ENCODE assay signal across 28 cellular contexts in the genomic region with DNA sequence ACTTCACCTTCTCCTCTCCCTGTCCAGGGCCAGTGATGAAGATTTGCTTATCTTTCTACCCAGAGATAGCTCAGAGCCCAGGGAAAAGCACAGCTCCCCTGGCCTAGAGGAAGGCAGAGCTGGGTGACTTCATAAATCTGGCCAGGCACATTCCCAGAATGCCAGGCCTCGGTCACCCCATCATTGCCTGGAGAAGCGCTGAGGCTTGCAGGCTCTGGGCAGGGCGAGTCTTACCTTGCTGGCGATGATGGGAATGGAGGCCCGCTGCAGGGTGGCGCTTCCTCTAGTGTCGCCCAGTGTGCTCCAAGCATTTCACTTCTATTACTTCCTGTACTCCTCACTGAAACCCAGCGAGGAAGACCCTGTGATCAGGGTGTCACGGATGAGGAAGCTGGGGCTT.
"Had no signal": no experiment of that assay in that cellular context is flagged by ENCODE, and none has a peak within 500 bp of the region (broad histone marks: within the 10 kb centered on the region; RNA-seq: fewer than 3 reads in every experiment).

No MANE protein-coding gene starts in this region.

- H3K27me3 Mint-ChIP-seq: activated CD4-positive, alpha-beta T cell treated with anti-CD3 and anti-CD28 coated beads, Interleukin-2, amount 10 ng/mL, durations not matched to agents 24 days and 14 days; activated CD8-positive, alpha-beta memory T cell treated with anti-CD3 and anti-CD28 coated beads, Interleukin-2, amount 10 ng/mL, durations not matched to agents 7 days and 5 days; brain had no signal

- DNase-seq: activated CD4-positive, alpha-beta T cell treated with anti-CD3 and anti-CD28 coated beads, Interleukin-2, amount 10 ng/mL, durations not matched to agents 24 days and 14 days; activated CD8-positive, alpha-beta memory T cell treated with anti-CD3 and anti-CD28 coated beads, Interleukin-2, amount 10 ng/mL, durations not matched to agents 7 days and 5 days; activated CD8-positive, alpha-beta T cell treated with anti-CD3 and anti-CD28 coated beads for 36 hours; activated gamma-delta T cell treated with Interleukin-2 at 50 U/mL for 16 hours; activated T-cell treated with anti-CD3 and anti-CD28 coated beads for 4 hours; aorta; cortex of kidney; foreskin fibroblast; kidney; naive thymus-derived CD8-positive, alpha-beta T cell; psoas muscle; right cardiac atrium; stimulated activated CD4-positive, alpha-beta T cell treated with anti-CD3 and anti-CD28 coated beads, Interleukin-15, amount 100 ng/mL, for 24 hours; stomach; T-cell; testis; upper lobe of left lung had no signal

- H3K4me3 Mint-ChIP-seq: activated CD4-positive, alpha-beta T cell treated with anti-CD3 and anti-CD28 coated beads, Interleukin-2, amount 10 ng/mL, durations not matched to agents 24 days and 14 days; activated CD8-positive, alpha-beta memory T cell treated with anti-CD3 and anti-CD28 coated beads, Interleukin-2, amount 10 ng/mL, durations not matched to agents 7 days and 5 days; activated CD8-positive, alpha-beta T cell treated with anti-CD3 and anti-CD28 coated beads for 36 hours; brain; central memory CD8-positive, alpha-beta T cell; mesothelial cell of epicardium; naive thymus-derived CD8-positive, alpha-beta T cell; stimulated activated memory B cell treated with anti-CD40 and anti-IgM and Interleukin-4, amounts not matched to agents 10 μg/mL and 1 μg/mL and 100 μg/mL, for 72 hours; T-cell; T-helper 2 cell treated with Interferon-gamma antibody and Interleukin-4, amounts not matched to agents 5 μg/mL and 100 μg/mL, for 36 hours had no signal

- H3K27me3 ChIP-seq: stomach, testis, upper lobe of left lung had no signal

- FAIRE-seq: kidney had no signal

- ATAC-seq: activated CD4-positive, CD25-positive, alpha-beta regulatory T cell treated with anti-CD3 and anti-CD28 coated beads, Interleukin-2, amount 50 U/mL, for 24 hours; activated CD8-positive, alpha-beta memory T cell treated with anti-CD3 and anti-CD28 coated beads, Interleukin-2, amount 10 ng/mL, durations not matched to agents 7 days and 5 days; activated CD8-positive, alpha-beta T cell treated with anti-CD3 and anti-CD28 coated beads for 36 hours; activated naive CD4-positive, alpha-beta T cell treated with anti-CD3 and anti-CD28 coated beads, Interleukin-2, amount 50 U/mL, for 72 hours; naive thymus-derived CD8-positive, alpha-beta T cell; psoas muscle; SK-N-SH treated with all-trans-retinoic acid at 6 μM for 48 hours; stimulated activated memory B cell treated with anti-CD40 and anti-IgM and Interleukin-4, amounts not matched to agents 10 μg/mL and 1 μg/mL and 100 μg/mL, for 72 hours; T-cell had no signal

- H3K9me3 ChIP-seq: psoas muscle, stomach, testis, upper lobe of left lung had no signal

- H3K4me1 Mint-ChIP-seq: activated CD4-positive, alpha-beta T cell treated with anti-CD3 and anti-CD28 coated beads, Interleukin-2, amount 10 ng/mL, durations not matched to agents 24 days and 14 days; activated CD8-positive, alpha-beta memory T cell treated with anti-CD3 and anti-CD28 coated beads, Interleukin-2, amount 10 ng/mL, durations not matched to agents 7 days and 5 days; brain; central memory CD8-positive, alpha-beta T cell; naive thymus-derived CD8-positive, alpha-beta T cell; stimulated activated memory B cell treated with anti-CD40 and anti-IgM and Interleukin-4, amounts not matched to agents 10 μg/mL and 1 μg/mL and 100 μg/mL, for 72 hours; T-cell had no signal

- H3K27ac Mint-ChIP-seq: activated CD4-positive, alpha-beta T cell treated with anti-CD3 and anti-CD28 coated beads, Interleukin-2, amount 10 ng/mL, durations not matched to agents 24 days and 14 days; activated CD8-positive, alpha-beta memory T cell treated with anti-CD3 and anti-CD28 coated beads, Interleukin-2, amount 10 ng/mL, durations not matched to agents 7 days and 5 days; activated CD8-positive, alpha-beta T cell treated with anti-CD3 and anti-CD28 coated beads for 36 hours; activated naive CD4-positive, alpha-beta T cell treated with anti-CD3 and anti-CD28 coated beads, Interleukin-2, amount 50 U/mL, for 72 hours; mesothelial cell of epicardium; naive thymus-derived CD8-positive, alpha-beta T cell; stimulated activated memory B cell treated with anti-CD40 and anti-IgM and Interleukin-4, amounts not matched to agents 10 μg/mL and 1 μg/mL and 100 μg/mL, for 72 hours; T-cell; T-helper 2 cell treated with Interferon-gamma antibody and Interleukin-4, amounts not matched to agents 5 μg/mL and 100 μg/mL, for 36 hours had no signal

- H3K4me3 ChIP-seq: psoas muscle, skin epidermis, stomach, testis, upper lobe of left lung had no signal

- H3K36me3 Mint-ChIP-seq: activated CD8-positive, alpha-beta memory T cell treated with anti-CD3 and anti-CD28 coated beads, Interleukin-2, amount 10 ng/mL, durations not matched to agents 7 days and 5 days; activated naive CD4-positive, alpha-beta T cell treated with anti-CD3 and anti-CD28 coated beads, Interleukin-2, amount 50 U/mL, for 72 hours; brain; naive thymus-derived CD8-positive, alpha-beta T cell; stimulated activated memory B cell treated with anti-CD40 and anti-IgM and Interleukin-4, amounts not matched to agents 10 μg/mL and 1 μg/mL and 100 μg/mL, for 72 hours; T-cell had no signal

- H3K27ac ChIP-seq: epithelial cell of prostate, psoas muscle, testis, VCaP had no signal

- H3K9me3 Mint-ChIP-seq: activated CD4-positive, alpha-beta T cell treated with anti-CD3 and anti-CD28 coated beads, Interleukin-2, amount 10 ng/mL, durations not matched to agents 24 days and 14 days; activated CD8-positive, alpha-beta T cell treated with anti-CD3 and anti-CD28 coated beads for 36 hours; activated naive CD4-positive, alpha-beta T cell treated with anti-CD3 and anti-CD28 coated beads, Interleukin-2, amount 50 U/mL, for 72 hours; brain; central memory CD8-positive, alpha-beta T cell; mesothelial cell of epicardium; naive thymus-derived CD8-positive, alpha-beta T cell; stimulated activated memory B cell treated with anti-CD40 and anti-IgM and Interleukin-4, amounts not matched to agents 10 μg/mL and 1 μg/mL and 100 μg/mL, for 72 hours; T-cell; T-helper 2 cell treated with Interferon-gamma antibody and Interleukin-4, amounts not matched to agents 5 μg/mL and 100 μg/mL, for 36 hours had no signal
